In genomic region chr13:74136089-74136658, GRCh38 we compare ENCODE assay signal across 1 cellular context.
A peak's percentile ranks its signal among the peaks of the same experiment; 100 is the strongest.
TF ChIP-seq lines count a peak whose summit lies in the region.

No MANE protein-coding gene starts in this region.

TF ChIP-seq in HEK293, 187 proteins besides CTCF, POLR2A, EP300 and RAD21 (continued from another document and continues in another):
- TF ChIP-seq, protein P1, sequence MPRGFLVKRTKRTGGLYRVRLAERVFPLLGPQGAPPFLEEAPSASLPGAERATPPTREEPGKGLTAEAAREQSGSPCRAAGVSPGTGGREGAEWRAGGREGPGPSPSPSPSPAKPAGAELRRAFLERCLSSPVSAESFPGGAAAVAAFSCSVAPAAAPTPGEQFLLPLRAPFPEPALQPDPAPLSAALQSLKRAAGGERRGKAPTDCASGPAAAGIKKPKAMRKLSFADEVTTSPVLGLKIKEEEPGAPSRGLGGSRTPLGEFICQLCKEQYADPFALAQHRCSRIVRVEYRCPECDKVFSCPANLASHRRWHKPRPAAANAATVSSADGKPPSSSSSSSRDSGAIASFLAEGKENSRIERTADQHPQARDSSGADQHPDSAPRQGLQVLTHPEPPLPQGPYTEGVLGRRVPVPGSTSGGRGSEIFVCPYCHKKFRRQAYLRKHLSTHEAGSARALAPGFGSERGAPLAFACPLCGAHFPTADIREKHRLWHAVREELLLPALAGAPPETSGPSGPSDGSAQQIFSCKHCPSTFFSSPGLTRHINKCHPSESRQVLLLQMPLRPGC (tag by site-specific recombination; IDR thresholded peaks at IDR 0.05) = no peak
- TF ChIP-seq, protein P2, sequence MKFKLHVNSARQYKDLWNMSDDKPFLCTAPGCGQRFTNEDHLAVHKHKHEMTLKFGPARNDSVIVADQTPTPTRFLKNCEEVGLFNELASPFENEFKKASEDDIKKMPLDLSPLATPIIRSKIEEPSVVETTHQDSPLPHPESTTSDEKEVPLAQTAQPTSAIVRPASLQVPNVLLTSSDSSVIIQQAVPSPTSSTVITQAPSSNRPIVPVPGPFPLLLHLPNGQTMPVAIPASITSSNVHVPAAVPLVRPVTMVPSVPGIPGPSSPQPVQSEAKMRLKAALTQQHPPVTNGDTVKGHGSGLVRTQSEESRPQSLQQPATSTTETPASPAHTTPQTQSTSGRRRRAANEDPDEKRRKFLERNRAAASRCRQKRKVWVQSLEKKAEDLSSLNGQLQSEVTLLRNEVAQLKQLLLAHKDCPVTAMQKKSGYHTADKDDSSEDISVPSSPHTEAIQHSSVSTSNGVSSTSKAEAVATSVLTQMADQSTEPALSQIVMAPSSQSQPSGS (tag by site-specific recombination; IDR thresholded peaks at IDR 0.05; ENCODE audit: low read depth) = peak; percentile 52
- TF ChIP-seq WT1 (tag by site-specific recombination; IDR thresholded peaks at IDR 0.05) (0 out of 2 replicates have a peak, but pooled peaks have one; percentile 33), ZNF654 (tag by site-specific recombination; IDR thresholded peaks at IDR 0.05; ENCODE audit: low read depth) (no peak), ZNF133 (tag by site-specific recombination; IDR thresholded peaks at IDR 0.05) (no peak), ZNF747 (tag by site-specific recombination; IDR thresholded peaks at IDR 0.05) (no peak), ZBTB17 (tag by site-specific recombination; IDR thresholded peaks at IDR 0.05) (peak; percentile 58; the same call in 1 of the 2 replicates), SP3 (tag by site-specific recombination; IDR thresholded peaks at IDR 0.05) (no peak), ZSCAN18 (tag by site-specific recombination; IDR thresholded peaks at IDR 0.05) (no peak), ZNF610 (tag by site-specific recombination; IDR thresholded peaks at IDR 0.05; ENCODE audit: borderline replicate concordance) (no peak), ZNF629 (tag by site-specific recombination; IDR thresholded peaks at IDR 0.05) (no peak), ZNF302 (tag by site-specific recombination; IDR thresholded peaks at IDR 0.05; ENCODE audit: low read depth) (no peak), BCL11A (tag by site-specific recombination; IDR thresholded peaks at IDR 0.05; ENCODE audit: low read depth) (no peak), ZNF501 (tag by site-specific recombination; IDR thresholded peaks at IDR 0.05) (no peak; the same call in 1 of the 2 replicates), ZBTB21 (tag by site-specific recombination; IDR thresholded peaks at IDR 0.05) (no peak), ZNF658 (tag by site-specific recombination; IDR thresholded peaks at IDR 0.05) (no peak), ZNF692 (tag by site-specific recombination; IDR thresholded peaks at IDR 0.05) (no peak), ZNF830 (tag by site-specific recombination; IDR thresholded peaks at IDR 0.05; ENCODE audit: low read depth) (no peak), SETDB1 (IDR thresholded peaks at IDR 0.05; ENCODE audit: insufficient read length, low read length) (no peak), ZNF221 (tag by site-specific recombination; IDR thresholded peaks at IDR 0.05; ENCODE audit: borderline replicate concordance) (no peak), ZNF521 (tag by site-specific recombination; IDR thresholded peaks at IDR 0.05) (no peak), ZBTB7A (tag by site-specific recombination; IDR thresholded peaks at IDR 0.05; ENCODE audit: low read depth) (no peak), HOXC10 (CRISPR knock-in tag; IDR thresholded peaks at IDR 0.05) (no peak), ZNF416 (tag by site-specific recombination; IDR thresholded peaks at IDR 0.05) (no peak), ZNF16 (tag by site-specific recombination; IDR thresholded peaks at IDR 0.05; ENCODE audit: low read depth) (no peak), FEZF1 (tag by site-specific recombination; IDR thresholded peaks at IDR 0.05) (no peak), ZIC2 (tag by site-specific recombination; IDR thresholded peaks at IDR 0.05) (no peak), ZSCAN5A (tag by site-specific recombination; IDR thresholded peaks at IDR 0.05) (no peak), ZNF132 (tag by site-specific recombination; IDR thresholded peaks at IDR 0.05; ENCODE audit: borderline replicate concordance) (no peak), ZNF514 (tag by site-specific recombination; IDR thresholded peaks at IDR 0.05) (no peak), ZNF324 (tag by site-specific recombination; IDR thresholded peaks at IDR 0.05) (no peak), ZNF404 (tag by site-specific recombination; IDR thresholded peaks at IDR 0.05) (no peak), ZNF138 (tag by site-specific recombination; IDR thresholded peaks at IDR 0.05; ENCODE audit: borderline replicate concordance) (no peak), ZNF76 (tag by site-specific recombination; IDR thresholded peaks at IDR 0.05; ENCODE audit: borderline replicate concordance, low read depth) (no peak)
- TF ChIP-seq, protein P3, sequence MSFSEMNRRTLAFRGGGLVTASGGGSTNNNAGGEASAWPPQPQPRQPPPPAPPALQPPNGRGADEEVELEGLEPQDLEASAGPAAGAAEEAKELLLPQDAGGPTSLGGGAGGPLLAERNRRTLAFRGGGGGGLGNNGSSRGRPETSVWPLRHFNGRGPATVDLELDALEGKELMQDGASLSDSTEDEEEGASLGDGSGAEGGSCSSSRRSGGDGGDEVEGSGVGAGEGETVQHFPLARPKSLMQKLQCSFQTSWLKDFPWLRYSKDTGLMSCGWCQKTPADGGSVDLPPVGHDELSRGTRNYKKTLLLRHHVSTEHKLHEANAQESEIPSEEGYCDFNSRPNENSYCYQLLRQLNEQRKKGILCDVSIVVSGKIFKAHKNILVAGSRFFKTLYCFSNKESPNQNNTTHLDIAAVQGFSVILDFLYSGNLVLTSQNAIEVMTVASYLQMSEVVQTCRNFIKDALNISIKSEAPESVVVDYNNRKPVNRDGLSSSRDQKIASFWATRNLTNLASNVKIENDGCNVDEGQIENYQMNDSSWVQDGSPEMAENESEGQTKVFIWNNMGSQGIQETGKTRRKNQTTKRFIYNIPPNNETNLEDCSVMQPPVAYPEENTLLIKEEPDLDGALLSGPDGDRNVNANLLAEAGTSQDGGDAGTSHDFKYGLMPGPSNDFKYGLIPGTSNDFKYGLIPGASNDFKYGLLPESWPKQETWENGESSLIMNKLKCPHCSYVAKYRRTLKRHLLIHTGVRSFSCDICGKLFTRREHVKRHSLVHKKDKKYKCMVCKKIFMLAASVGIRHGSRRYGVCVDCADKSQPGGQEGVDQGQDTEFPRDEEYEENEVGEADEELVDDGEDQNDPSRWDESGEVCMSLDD (tag by site-specific recombination; IDR thresholded peaks at IDR 0.05) = no peak
- TF ChIP-seq, protein P4, sequence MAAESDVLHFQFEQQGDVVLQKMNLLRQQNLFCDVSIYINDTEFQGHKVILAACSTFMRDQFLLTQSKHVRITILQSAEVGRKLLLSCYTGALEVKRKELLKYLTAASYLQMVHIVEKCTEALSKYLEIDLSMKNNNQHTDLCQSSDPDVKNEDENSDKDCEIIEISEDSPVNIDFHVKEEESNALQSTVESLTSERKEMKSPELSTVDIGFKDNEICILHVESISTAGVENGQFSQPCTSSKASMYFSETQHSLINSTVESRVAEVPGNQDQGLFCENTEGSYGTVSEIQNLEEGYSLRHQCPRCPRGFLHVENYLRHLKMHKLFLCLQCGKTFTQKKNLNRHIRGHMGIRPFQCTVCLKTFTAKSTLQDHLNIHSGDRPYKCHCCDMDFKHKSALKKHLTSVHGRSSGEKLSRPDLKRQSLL (tag by site-specific recombination; IDR thresholded peaks at IDR 0.05) = no peak
- TF ChIP-seq, protein P5, sequence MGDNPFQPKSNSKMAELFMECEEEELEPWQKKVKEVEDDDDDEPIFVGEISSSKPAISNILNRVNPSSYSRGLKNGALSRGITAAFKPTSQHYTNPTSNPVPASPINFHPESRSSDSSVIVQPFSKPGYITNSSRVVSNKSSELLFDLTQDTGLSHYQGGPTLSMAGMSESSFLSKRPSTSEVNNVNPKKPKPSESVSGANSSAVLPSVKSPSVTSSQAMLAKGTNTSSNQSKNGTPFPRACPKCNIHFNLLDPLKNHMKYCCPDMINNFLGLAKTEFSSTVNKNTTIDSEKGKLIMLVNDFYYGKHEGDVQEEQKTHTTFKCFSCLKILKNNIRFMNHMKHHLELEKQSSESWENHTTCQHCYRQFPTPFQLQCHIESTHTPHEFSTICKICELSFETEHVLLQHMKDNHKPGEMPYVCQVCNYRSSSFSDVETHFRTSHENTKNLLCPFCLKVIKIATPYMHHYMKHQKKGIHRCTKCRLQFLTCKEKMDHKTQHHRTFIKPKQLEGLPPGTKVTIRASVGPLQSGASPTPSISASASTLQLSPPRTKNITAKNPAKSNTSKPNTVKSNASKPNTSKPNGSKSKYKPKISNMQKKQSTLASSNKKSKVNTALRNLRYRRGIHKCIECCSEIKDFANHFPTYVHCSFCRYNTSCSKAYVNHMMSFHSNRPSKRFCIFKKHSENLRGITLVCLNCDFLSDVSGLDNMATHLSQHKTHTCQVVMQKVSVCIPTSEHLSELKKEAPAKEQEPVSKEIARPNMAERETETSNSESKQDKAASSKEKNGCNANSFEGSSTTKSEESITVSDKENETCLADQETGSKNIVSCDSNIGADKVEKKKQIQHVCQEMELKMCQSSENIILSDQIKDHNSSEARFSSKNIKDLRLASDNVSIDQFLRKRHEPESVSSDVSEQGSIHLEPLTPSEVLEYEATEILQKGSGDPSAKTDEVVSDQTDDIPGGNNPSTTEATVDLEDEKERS (tag by site-specific recombination; IDR thresholded peaks at IDR 0.05) = no peak
- TF ChIP-seq, protein P6, sequence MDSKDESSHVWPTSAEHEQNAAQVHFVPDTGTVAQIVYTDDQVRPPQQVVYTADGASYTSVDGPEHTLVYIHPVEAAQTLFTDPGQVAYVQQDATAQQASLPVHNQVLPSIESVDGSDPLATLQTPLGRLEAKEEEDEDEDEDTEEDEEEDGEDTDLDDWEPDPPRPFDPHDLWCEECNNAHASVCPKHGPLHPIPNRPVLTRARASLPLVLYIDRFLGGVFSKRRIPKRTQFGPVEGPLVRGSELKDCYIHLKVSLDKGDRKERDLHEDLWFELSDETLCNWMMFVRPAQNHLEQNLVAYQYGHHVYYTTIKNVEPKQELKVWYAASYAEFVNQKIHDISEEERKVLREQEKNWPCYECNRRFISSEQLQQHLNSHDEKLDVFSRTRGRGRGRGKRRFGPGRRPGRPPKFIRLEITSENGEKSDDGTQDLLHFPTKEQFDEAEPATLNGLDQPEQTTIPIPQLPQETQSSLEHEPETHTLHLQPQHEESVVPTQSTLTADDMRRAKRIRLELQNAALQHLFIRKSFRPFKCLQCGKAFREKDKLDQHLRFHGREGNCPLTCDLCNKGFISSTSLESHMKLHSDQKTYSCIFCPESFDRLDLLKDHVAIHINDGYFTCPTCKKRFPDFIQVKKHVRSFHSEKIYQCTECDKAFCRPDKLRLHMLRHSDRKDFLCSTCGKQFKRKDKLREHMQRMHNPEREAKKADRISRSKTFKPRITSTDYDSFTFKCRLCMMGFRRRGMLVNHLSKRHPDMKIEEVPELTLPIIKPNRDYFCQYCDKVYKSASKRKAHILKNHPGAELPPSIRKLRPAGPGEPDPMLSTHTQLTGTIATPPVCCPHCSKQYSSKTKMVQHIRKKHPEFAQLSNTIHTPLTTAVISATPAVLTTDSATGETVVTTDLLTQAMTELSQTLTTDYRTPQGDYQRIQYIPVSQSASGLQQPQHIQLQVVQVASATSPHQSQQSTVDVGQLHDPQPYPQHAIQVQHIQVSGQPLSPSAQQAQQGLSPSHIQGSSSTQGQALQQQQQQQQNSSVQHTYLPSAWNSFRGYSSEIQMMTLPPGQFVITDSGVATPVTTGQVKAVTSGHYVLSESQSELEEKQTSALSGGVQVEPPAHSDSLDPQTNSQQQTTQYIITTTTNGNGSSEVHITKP (tag by site-specific recombination; IDR thresholded peaks at IDR 0.05) = no peak
- TF ChIP-seq, protein P7, sequence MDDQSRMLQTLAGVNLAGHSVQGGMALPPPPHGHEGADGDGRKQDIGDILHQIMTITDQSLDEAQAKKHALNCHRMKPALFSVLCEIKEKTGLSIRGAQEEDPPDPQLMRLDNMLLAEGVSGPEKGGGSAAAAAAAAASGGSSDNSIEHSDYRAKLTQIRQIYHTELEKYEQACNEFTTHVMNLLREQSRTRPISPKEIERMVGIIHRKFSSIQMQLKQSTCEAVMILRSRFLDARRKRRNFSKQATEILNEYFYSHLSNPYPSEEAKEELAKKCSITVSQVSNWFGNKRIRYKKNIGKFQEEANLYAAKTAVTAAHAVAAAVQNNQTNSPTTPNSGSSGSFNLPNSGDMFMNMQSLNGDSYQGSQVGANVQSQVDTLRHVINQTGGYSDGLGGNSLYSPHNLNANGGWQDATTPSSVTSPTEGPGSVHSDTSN (CRISPR knock-in tag; IDR thresholded peaks at IDR 0.05) = no peak
- TF ChIP-seq, protein P8, sequence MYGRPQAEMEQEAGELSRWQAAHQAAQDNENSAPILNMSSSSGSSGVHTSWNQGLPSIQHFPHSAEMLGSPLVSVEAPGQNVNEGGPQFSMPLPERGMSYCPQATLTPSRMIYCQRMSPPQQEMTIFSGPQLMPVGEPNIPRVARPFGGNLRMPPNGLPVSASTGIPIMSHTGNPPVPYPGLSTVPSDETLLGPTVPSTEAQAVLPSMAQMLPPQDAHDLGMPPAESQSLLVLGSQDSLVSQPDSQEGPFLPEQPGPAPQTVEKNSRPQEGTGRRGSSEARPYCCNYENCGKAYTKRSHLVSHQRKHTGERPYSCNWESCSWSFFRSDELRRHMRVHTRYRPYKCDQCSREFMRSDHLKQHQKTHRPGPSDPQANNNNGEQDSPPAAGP (tag by site-specific recombination; IDR thresholded peaks at IDR 0.05) = 0 out of 2 replicates have a peak, but pooled peaks have one; percentile 20
